Comparison of ENCODE assay signal across 28 cellular contexts in the genomic region with DNA sequence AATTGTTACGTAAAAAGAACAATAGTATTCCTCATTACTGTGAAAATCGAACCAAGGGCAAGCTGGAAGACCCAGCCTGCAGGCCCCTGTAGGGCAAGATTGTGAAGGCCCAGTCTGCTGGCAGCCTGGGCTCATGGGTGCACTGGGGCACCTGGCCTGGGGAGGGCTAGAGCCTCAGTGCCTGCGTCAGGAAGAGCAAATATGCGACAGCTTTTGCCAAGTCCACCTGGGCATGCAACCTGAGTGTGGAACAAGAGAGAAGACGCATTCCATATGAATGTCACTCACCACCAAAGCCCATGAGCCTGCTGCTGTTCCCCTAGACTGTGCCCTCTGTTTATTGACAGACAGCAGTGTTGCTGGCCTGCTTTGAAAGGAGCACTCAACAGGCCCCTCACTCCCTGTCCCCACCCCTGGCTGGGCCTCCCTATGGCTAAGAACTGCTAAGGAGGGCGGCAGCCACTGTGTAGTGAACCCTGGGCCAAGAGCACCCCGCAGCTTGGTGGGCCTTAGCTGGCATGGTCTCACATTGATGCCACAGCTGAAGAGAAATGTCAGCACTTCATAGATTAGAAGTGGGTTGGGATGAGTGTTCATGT. TPM values are rescaled to one million over a fixed set of nuclear protein-coding genes. Genes with fewer than 3 reads are reported as not detected.
"Had no signal": no experiment of that assay in that cellular context is flagged by ENCODE, and none has a peak within 500 bp of the region (broad histone marks: within the 10 kb centered on the region; RNA-seq: fewer than 3 reads in every experiment).

No MANE protein-coding gene starts in this region.

- H3K27ac ChIP-seq: esophagus squamous epithelium, neural progenitor cell, ovary, stomach, testis, tibial artery had no signal

- H3K4me1 ChIP-seq: esophagus squamous epithelium, neural progenitor cell, stomach, testis, tibial artery had no signal

- H3K4me3 Mint-ChIP-seq: effector memory CD8-positive, alpha-beta T cell; immature natural killer cell; memory B cell; nephron; neural progenitor cell; stimulated activated effector memory CD8-positive, alpha-beta T cell treated with anti-CD3 and anti-CD28 coated beads, Interleukin-12 subunit alpha, Interleukin-12 subunit beta, amount 100 ng/mL, for 72 hours; type B pancreatic cell had no signal

- DNase-seq: cerebellar nuclear complex; cortex of kidney; effector memory CD8-positive, alpha-beta T cell; erythroblast; esophagus squamous epithelium; foreskin melanocyte; hypothalamus; immature natural killer cell; islet precursor cell; nucleus accumbens; retina; stimulated activated CD4-positive, alpha-beta T cell treated with anti-CD3 and anti-CD28 coated beads, Interleukin-2, amount 100 ng/mL, for 24 hours; stimulated activated CD4-positive, alpha-beta T cell treated with anti-CD3 and anti-CD28 coated beads, Interleukin-4, amount 100 ng/mL, for 24 hours; stimulated activated naive CD4-positive, alpha-beta T cell treated with Interleukin-2 at 50 U/mL for 16 hours; stomach; testis had no signal

- H2AFZ ChIP-seq: neural progenitor cell had no signal

- H3K27ac Mint-ChIP-seq: effector memory CD8-positive, alpha-beta T cell; immature natural killer cell; memory B cell; nephron; neural progenitor cell; stimulated activated effector memory CD8-positive, alpha-beta T cell treated with anti-CD3 and anti-CD28 coated beads, Interleukin-12 subunit alpha, Interleukin-12 subunit beta, amount 100 ng/mL, for 72 hours; type B pancreatic cell had no signal

- H3K9me3 ChIP-seq: esophagus squamous epithelium, ovary, testis had no signal

- H3K4me2 ChIP-seq: neural progenitor cell had no signal

- H3K9ac ChIP-seq: neural progenitor cell had no signal

- H3K36me3 Mint-ChIP-seq: neural progenitor cell; stimulated activated effector memory CD8-positive, alpha-beta T cell treated with anti-CD3 and anti-CD28 coated beads, Interleukin-12 subunit alpha, Interleukin-12 subunit beta, amount 100 ng/mL, for 72 hours; type B pancreatic cell had no signal

- H3K36me3 ChIP-seq: esophagus squamous epithelium, neural progenitor cell, ovary, stomach, tibial artery had no signal

- H3K27me3 ChIP-seq: esophagus squamous epithelium, ovary, testis, tibial artery had no signal

- H3K4me3 ChIP-seq: esophagus squamous epithelium, lung, neural progenitor cell, ovary, stomach, testis, tibial artery had no signal

- H3K4me1 Mint-ChIP-seq: immature natural killer cell; memory B cell; nephron; neural progenitor cell; stimulated activated effector memory CD8-positive, alpha-beta T cell treated with anti-CD3 and anti-CD28 coated beads, Interleukin-12 subunit alpha, Interleukin-12 subunit beta, amount 100 ng/mL, for 72 hours had no signal

- ATAC-seq: effector memory CD8-positive, alpha-beta T cell; left lobe of liver; sciatic nerve; stimulated activated effector memory CD8-positive, alpha-beta T cell treated with anti-CD3 and anti-CD28 coated beads, Interleukin-12 subunit alpha, Interleukin-12 subunit beta, amount 100 ng/mL, for 72 hours had no signal

RNA-seq across cellular contexts. Expression of a gene that starts 28.2 kb away (rescaled TPM):
- total RNA-seq: dermis microvascular lymphatic vessel endothelial cell, esophagus squamous epithelium had no signal
- polyA plus RNA-seq: liver had no signal
